ENCODE assay signal across 32 cellular contexts in the genomic region with DNA sequence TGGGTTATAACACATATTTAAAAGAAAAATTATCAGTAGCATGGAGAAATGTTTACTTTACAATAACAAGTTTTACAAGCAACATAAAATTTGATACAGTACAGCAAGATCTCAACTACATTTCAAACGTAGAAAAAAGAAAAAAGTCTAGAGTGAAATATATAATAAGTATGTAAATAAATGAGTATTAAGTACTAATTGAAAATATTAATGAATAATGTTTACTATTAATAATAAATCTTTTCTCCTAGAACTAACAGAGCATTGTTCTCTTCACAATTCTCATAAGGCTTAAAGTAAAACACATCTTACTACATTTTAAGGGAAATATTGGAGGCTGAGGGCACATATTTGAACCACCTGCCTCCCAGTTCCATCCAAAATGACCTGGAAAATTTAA.
"Had no signal": no experiment of that assay in that cellular context is flagged by ENCODE, and none has a peak within 500 bp of the region (broad histone marks: within the 10 kb centered on the region; RNA-seq: fewer than 3 reads in every experiment).

No MANE protein-coding gene starts in this region.

- H3K27ac ChIP-seq: adrenal gland, body of pancreas, breast epithelium, SJCRH30, SK-N-MC had no signal

- H3K4me1 ChIP-seq: adrenal gland, body of pancreas, breast epithelium, SJCRH30 had no signal

- H3K36me3 ChIP-seq: adrenal gland, breast epithelium, MG63, SJCRH30 had no signal

- H3K9me3 ChIP-seq: body of pancreas, SJCRH30 had no signal

- H3K27me3 Mint-ChIP-seq: activated B cell treated with CpG ODN at 0.5 μM for 24 hours had no signal

- H3K27ac Mint-ChIP-seq: activated B cell treated with CpG ODN at 0.5 μM for 24 hours; activated CD4-positive, alpha-beta memory T cell treated with anti-CD3 and anti-CD28 coated beads for 36 hours; activated naive CD4-positive, alpha-beta T cell treated with anti-CD3 and anti-CD28 coated beads for 36 hours; activated naive CD4-positive, alpha-beta T cell treated with anti-CD3 and anti-CD28 coated beads, Interleukin-2, amount 50 U/mL, for 72 hours; activated T-helper 1 cell treated with anti-CD3 and anti-CD28 coated beads, Interleukin-12 subunit alpha, Interleukin-12 subunit beta, Interleukin-2, Interleukin-4 antibody, amounts not matched to agents 30 ng/mL and 10 ng/mL and 1 ng/mL, durations not matched to agents 14 hours and 24 hours and 36 hours had no signal

- H3K4me1 Mint-ChIP-seq: activated B cell treated with CpG ODN at 0.5 μM for 24 hours had no signal

- H3K4me3 Mint-ChIP-seq: activated B cell treated with CpG ODN at 0.5 μM for 24 hours; activated CD4-positive, alpha-beta memory T cell treated with anti-CD3 and anti-CD28 coated beads for 36 hours; activated naive CD4-positive, alpha-beta T cell treated with anti-CD3 and anti-CD28 coated beads for 36 hours; activated T-cell treated with anti-CD3 and anti-CD28 coated beads, Interleukin-2, amount 50 U/mL, for 4 hours; activated T-helper 1 cell treated with anti-CD3 and anti-CD28 coated beads, Interleukin-12 subunit alpha, Interleukin-12 subunit beta, Interleukin-2, Interleukin-4 antibody, amounts not matched to agents 30 ng/mL and 10 ng/mL and 1 ng/mL, durations not matched to agents 14 hours and 24 hours and 36 hours had no signal

- FAIRE-seq: astrocyte had no signal

- H3K4me3 ChIP-seq: adrenal gland, body of pancreas, breast epithelium, MG63, SJCRH30, SK-N-MC had no signal

- H3K27me3 ChIP-seq: adrenal gland, body of pancreas, breast epithelium, MG63, SJCRH30 had no signal

- DNase-seq: activated B cell treated with CpG ODN at 0.5 μM for 24 hours; activated CD4-positive, alpha-beta memory T cell treated with anti-CD3 and anti-CD28 coated beads for 36 hours; activated CD4-positive, alpha-beta T cell treated with anti-CD3 and anti-CD28 coated beads for 4 hours; activated CD4-positive, alpha-beta T cell treated with anti-CD3 and anti-CD28 coated beads, Interleukin-2, amount 50 U/mL, for 1 hour; activated CD4-positive, CD25-positive, alpha-beta regulatory T cell treated with anti-CD3 and anti-CD28 coated beads, Interleukin-2, amount 50 U/mL, for 72 hours; activated CD8-positive, alpha-beta memory T cell treated with anti-CD3 and anti-CD28 coated beads, Interleukin-2, amount 50 U/mL, for 4 hours; activated gamma-delta T cell treated with Interleukin-2 at 50 U/mL for 16 hours; activated naive CD4-positive, alpha-beta T cell treated with anti-CD3 and anti-CD28 coated beads for 36 hours; activated T-cell treated with anti-CD3 and anti-CD28 coated beads for 4 hours; activated T-cell treated with anti-CD3 and anti-CD28 coated beads, Interleukin-2, amount 50 U/mL, for 4 hours; adrenal gland; body of pancreas; Kasumi-1; MG63; NCI-H1048; NCI-H1105 treated with DMSO at 0.1 percent for 48 hours; NCI-H1436; NCI-H1694; NCI-H2029; NCI-H345; NCI-H526; NCI-H748 treated with DMSO at 0.1 percent for 48 hours; NK-92 treated with Interleukin-12 subunit alpha and Interleukin-12 subunit beta, amount 100 ng/mL, for 24 hours; PC-3; Right ventricle myocardium superior; SJCRH30; T1000 had no signal
